ENCODE assay signal across 8 cellular contexts in genomic region chr15:40857601-40858351, GRCh38. TPM values are rescaled to one million over a fixed set of nuclear protein-coding genes. Genes with fewer than 3 reads are reported as not detected.
DNase-seq lines count a peak whose midpoint lies in the region; ATAC-seq and TF ChIP-seq lines count a peak whose summit lies in the region.

No MANE protein-coding gene starts in this region.

- H3K36me3 ChIP-seq in BE2C (no peaks in the 10 kb centered on the region), MM.1S (replicated peaks; ENCODE audit: insufficient read depth, low read length) (no peaks in the 10 kb centered on the region), SU-DHL-6 (ENCODE audit: low read length) (no peaks in the 10 kb centered on the region), psoas muscle (ENCODE audit: insufficient read depth in 1 of 2, low read depth in 1 of 2) (no peaks in the 10 kb centered on the region), aorta (ENCODE audit: control insufficient read depth in 1 of 2, insufficient read depth in 2 of 2, low read length in 1 of 2) (no peaks in the 10 kb centered on the region)

- H3K4me3 ChIP-seq in BE2C (ENCODE audit: low read depth, low read length) (no peak overlapping the region), MM.1S (ENCODE audit: low read length) (no peak overlapping the region), SU-DHL-6 (ENCODE audit: insufficient read depth, low read length, poor library complexity, severe bottlenecking) (no peak overlapping the region), psoas muscle (no peak overlapping the region), aorta (ENCODE audit: low read length in 2 of 2) (no peak overlapping the region)

- H3K9me2 ChIP-seq in MM.1S (replicated peaks; ENCODE audit: insufficient read depth, low read length) (no peaks in the 10 kb centered on the region), SU-DHL-6 (replicated peaks; ENCODE audit: insufficient read depth, low read length) (no peaks in the 10 kb centered on the region)

- H3K79me2 ChIP-seq in MM.1S (ENCODE audit: low read length) (no peaks in the 10 kb centered on the region), SU-DHL-6 (ENCODE audit: insufficient read depth, low read length) (no peaks in the 10 kb centered on the region)

- no peak overlapping the region for H3K4me3 Mint-ChIP-seq in activated naive CD8-positive, alpha-beta T cell treated with anti-CD3 and anti-CD28 coated beads, Interleukin-2, amount 10 ng/mL, durations not matched to agents 7 days and 5 days

- H3K27me3 ChIP-seq in BE2C (no peaks in the 10 kb centered on the region), MM.1S (replicated peaks; ENCODE audit: insufficient read depth, low read length) (no peaks in the 10 kb centered on the region), SU-DHL-6 (ENCODE audit: low read length) (no peaks in the 10 kb centered on the region), psoas muscle (ENCODE audit: insufficient read depth in 3 of 3, low read length in 2 of 3) (no peaks in the 10 kb centered on the region), aorta (ENCODE audit: control insufficient read depth in 1 of 2, insufficient read depth in 2 of 2, low read length in 1 of 2) (no peaks in the 10 kb centered on the region)

- H3K36me3 Mint-ChIP-seq in activated naive CD8-positive, alpha-beta T cell treated with anti-CD3 and anti-CD28 coated beads, Interleukin-2, amount 10 ng/mL, durations not matched to agents 7 days and 5 days: no peaks in the 10 kb centered on the region

- H3K4me1 Mint-ChIP-seq in activated naive CD8-positive, alpha-beta T cell treated with anti-CD3 and anti-CD28 coated beads, Interleukin-2, amount 10 ng/mL, durations not matched to agents 7 days and 5 days: peaks cover 15% of the 10 kb centered on the region

- no peak overlapping the region for H3K9ac ChIP-seq in MM.1S (ENCODE audit: low read length)
- no peak overlapping the region for H3K9ac ChIP-seq in SU-DHL-6 (ENCODE audit: low read length)

- intact Hi-C loops in Right ventricle myocardium superior (cut with DNase I) (loop anchor here (5.0 to 10.0 kb wide), 2 partner anchors 35 to 327 kb away; partner anchors contain the start of gene VPS18), psoas muscle (cut with DNase I) (loop anchor here (1.0 to 10.0 kb wide), 4 partner anchors 36 to 343 kb away; no protein-coding TSS in a partner anchor), aorta (cut with DNase I) (loop anchor here (2.0 to 10.0 kb wide), 2 partner anchors 35 to 327 kb away; no protein-coding TSS in a partner anchor)

- no peaks in the 10 kb centered on the region for H3F3A ChIP-seq in MM.1S (ENCODE audit: insufficient read depth, low read length)
- no peaks in the 10 kb centered on the region for H3F3A ChIP-seq in SU-DHL-6 (ENCODE audit: insufficient read depth)

- WGBS in psoas muscle, 3 donors: 15 to 26% (median 15%) methylated on average over 15 of the region's 15 CpGs
- 17 to 19% methylated on average over 15 of the region's 15 CpGs for WGBS in aorta, 2 donors

- TF ChIP-seq CTCF in BE2C (IDR thresholded peaks at IDR 0.05; ENCODE audit: low read depth, low read length) (peak; percentile 99), MM.1S (IDR thresholded peaks at IDR 0.05; ENCODE audit: low read length) (peak; percentile 97), SU-DHL-6 (IDR thresholded peaks at IDR 0.05; ENCODE audit: insufficient read depth, low read length, poor library complexity, severe bottlenecking) (peak; percentile 93), psoas muscle (IDR thresholded peaks at IDR 0.05) (peak; percentile 92)

- H4K20me1 ChIP-seq in MM.1S (ENCODE audit: insufficient read depth, low read length) (no peaks in the 10 kb centered on the region), SU-DHL-6 (ENCODE audit: low read depth, low read length) (no peaks in the 10 kb centered on the region)

- peak; percentile 66 for ATAC-seq in GM19455 (IDR thresholded peaks at IDR 0.05; ENCODE audit: unreplicated experiment)
- ATAC-seq in activated naive CD8-positive, alpha-beta T cell treated with anti-CD3 and anti-CD28 coated beads, Interleukin-2, amount 10 ng/mL, durations not matched to agents 7 days and 5 days (ENCODE audit: low read depth): peak; percentile 85
- peak; percentile 90 for ATAC-seq in Right ventricle myocardium superior (ENCODE audit: poor library complexity)
- peak; percentile 89 to 96 (median 93) for ATAC-seq in psoas muscle
- peak; percentile 84 for ATAC-seq in aorta (ENCODE audit: low FRiP score)

- no peak overlapping the region for H2AFZ ChIP-seq in MM.1S (ENCODE audit: low read length)
- peak overlapping the region; percentile 58 for H2AFZ ChIP-seq in SU-DHL-6 (ENCODE audit: low read depth, low read length, severe bottlenecking)

- peaks cover 9% of the 10 kb centered on the region for H3K27me3 Mint-ChIP-seq in activated naive CD8-positive, alpha-beta T cell treated with anti-CD3 and anti-CD28 coated beads, Interleukin-2, amount 10 ng/mL, durations not matched to agents 7 days and 5 days

- H3K27ac ChIP-seq in MM.1S (ENCODE audit: low read length) (no peak overlapping the region), SU-DHL-6 (ENCODE audit: low read depth, low read length) (no peak overlapping the region), psoas muscle (no peak overlapping the region), aorta (ENCODE audit: low read depth in 1 of 2, low read length in 2 of 2) (no peak overlapping the region)

- peak overlapping the region; percentile 30 for H3K27ac Mint-ChIP-seq in activated naive CD8-positive, alpha-beta T cell treated with anti-CD3 and anti-CD28 coated beads, Interleukin-2, amount 10 ng/mL, durations not matched to agents 7 days and 5 days

- DNase-seq in BE2C: peak; percentile 85
- DNase-seq in MM.1S: peak; percentile 70
- DNase-seq in activated naive CD8-positive, alpha-beta T cell treated with anti-CD3 and anti-CD28 coated beads, Interleukin-2, amount 10 ng/mL, durations not matched to agents 7 days and 5 days: peak; percentile 88
- DNase-seq in Right ventricle myocardium superior: peak; percentile 82
- peak; percentile 72 to 81 for DNase-seq in psoas muscle
- peak; percentile 80 to 91 for DNase-seq in aorta

- H3K4me1 ChIP-seq in BE2C (no peaks in the 10 kb centered on the region), MM.1S (ENCODE audit: low read length) (no peaks in the 10 kb centered on the region), psoas muscle (peaks cover 6% of the 10 kb centered on the region), aorta (ENCODE audit: control insufficient read depth in 1 of 2, insufficient read depth in 2 of 2, low read length in 2 of 2) (no peaks in the 10 kb centered on the region)

- no peaks in the 10 kb centered on the region for H3K9me3 Mint-ChIP-seq in activated naive CD8-positive, alpha-beta T cell treated with anti-CD3 and anti-CD28 coated beads, Interleukin-2, amount 10 ng/mL, durations not matched to agents 7 days and 5 days

- no peaks in the 10 kb centered on the region for H3K9me3 ChIP-seq in BE2C
- H3K9me3 ChIP-seq in MM.1S (replicated peaks; ENCODE audit: insufficient read depth, low read length): no peaks in the 10 kb centered on the region
- H3K9me3 ChIP-seq in SU-DHL-6 (ENCODE audit: insufficient read depth, low read length): no peaks in the 10 kb centered on the region
- no peaks in the 10 kb centered on the region for H3K9me3 ChIP-seq in psoas muscle
- H3K9me3 ChIP-seq in aorta (ENCODE audit: control insufficient read depth, low read length): no peaks in the 10 kb centered on the region

- POLR2A ChIA-PET in activated naive CD8-positive, alpha-beta T cell treated with anti-CD3 and anti-CD28 coated beads, Interleukin-2, amount 10 ng/mL, durations not matched to agents 7 days and 5 days (lab: Charles Lee): interaction anchor here (1.2 to 4.4 kb wide), 8 partner anchors 14 to 374 kb away, joined by 3 to 41 read pairs (median 6); partner anchors contain the start of genes CHP1, RAD51, RHOV and SPINT1

- H3K4me2 ChIP-seq in MM.1S (ENCODE audit: low read depth, low read length) (no peak overlapping the region), SU-DHL-6 (ENCODE audit: low read depth, low read length, poor library complexity, severe bottlenecking) (no peak overlapping the region)

RNA-seq across cellular contexts. Expression of gene SPINT1, which starts 13.9 kb away (rescaled TPM):
- 0.69 TPM for polyA plus RNA-seq in BE2C (2012; ENCODE audit: insufficient read depth, insufficient read length, low read depth)
- total RNA-seq in activated naive CD8-positive, alpha-beta T cell treated with anti-CD3 and anti-CD28 coated beads, Interleukin-2, amount 10 ng/mL, durations not matched to agents 7 days and 5 days: 1 to 10 TPM; 6.6 to 7.3 TPM
- total RNA-seq in Right ventricle myocardium superior (0.59 TPM), psoas muscle (under 1 TPM; 0.19 to 0.54 (median 0.24) TPM), aorta (1 to 10 TPM; 2.4 to 3.9 TPM)
- polyA plus RNA-seq in psoas muscle (under 1 TPM; 0.03 to 0.19 (median 0.17) TPM), aorta (10 to 100 TPM in 1 of 2 donors, 1 to 10 TPM in 1; 1.9 to 15.5 TPM)

RNA-seq across cellular contexts. Expression of gene RHOV, which starts 16.3 kb away (rescaled TPM):
- polyA plus RNA-seq in BE2C (2012; ENCODE audit: insufficient read depth, insufficient read length, low read depth): 0.34 TPM
- not detected for total RNA-seq in activated naive CD8-positive, alpha-beta T cell treated with anti-CD3 and anti-CD28 coated beads, Interleukin-2, amount 10 ng/mL, durations not matched to agents 7 days and 5 days
- total RNA-seq in Right ventricle myocardium superior (not detected), psoas muscle (not detected), aorta (under 1 TPM; 0.19 to 0.30 TPM)
- polyA plus RNA-seq in psoas muscle (under 1 TPM in 2 of 3 donors, not detected in 1; 0.10 to 0.23 TPM), aorta (under 1 TPM in 1 of 2 donors, not detected in 1; 0.15 TPM)

RNA-seq across cellular contexts. Expression of gene PPP1R14D, which starts 29.3 kb away (rescaled TPM):
- polyA plus RNA-seq in BE2C (2012; ENCODE audit: insufficient read depth, insufficient read length, low read depth): not detected
- total RNA-seq in activated naive CD8-positive, alpha-beta T cell treated with anti-CD3 and anti-CD28 coated beads, Interleukin-2, amount 10 ng/mL, durations not matched to agents 7 days and 5 days: not detected
- total RNA-seq in Right ventricle myocardium superior (not detected), psoas muscle (not detected), aorta (not detected)
- polyA plus RNA-seq in psoas muscle (not detected), aorta (10 to 100 TPM in 1 of 2 donors, not detected in 1; 22.3 TPM)

RNA-seq across cellular contexts. Expression of gene VPS18, which starts 36.5 kb away (rescaled TPM):
- polyA plus RNA-seq in BE2C (2012; ENCODE audit: insufficient read depth, insufficient read length, low read depth): 32.7 TPM
- total RNA-seq in activated naive CD8-positive, alpha-beta T cell treated with anti-CD3 and anti-CD28 coated beads, Interleukin-2, amount 10 ng/mL, durations not matched to agents 7 days and 5 days: 10 to 100 TPM; 20.1 to 21.2 TPM
- total RNA-seq in Right ventricle myocardium superior: 18.4 TPM
- total RNA-seq in psoas muscle: 10 to 100 TPM in 3 of 4 donors, 1 to 10 TPM in 1; 8.1 to 20.5 (median 16.3) TPM
- polyA plus RNA-seq in psoas muscle: 10 to 100 TPM in 2 of 3 donors, 1 to 10 TPM in 1; 8.4 to 16.9 (median 12.3) TPM
- total RNA-seq in aorta: 10 to 100 TPM; 18.6 to 22.5 TPM
- 10 to 100 TPM in 1 of 2 donors, 1 to 10 TPM in 1; 5.5 to 10.3 TPM for polyA plus RNA-seq in aorta

RNA-seq across cellular contexts. Expression of gene DNAJC17, which starts 50.5 kb away (rescaled TPM):
- polyA plus RNA-seq in BE2C (2012; ENCODE audit: insufficient read depth, insufficient read length, low read depth): 63.6 TPM
- total RNA-seq in activated naive CD8-positive, alpha-beta T cell treated with anti-CD3 and anti-CD28 coated beads, Interleukin-2, amount 10 ng/mL, durations not matched to agents 7 days and 5 days: 10 to 100 TPM; 45.6 to 47.2 TPM
- 16.1 TPM for total RNA-seq in Right ventricle myocardium superior
- 10 to 100 TPM in 3 of 4 donors, 1 to 10 TPM in 1; 8.9 to 18.5 (median 13.0) TPM for total RNA-seq in psoas muscle
- polyA plus RNA-seq in psoas muscle: 10 to 100 TPM; 16.6 to 32.4 (median 32.0) TPM
- total RNA-seq in aorta: 10 to 100 TPM; 29.4 to 34.7 TPM
- 10 to 100 TPM; 20.5 to 75.9 TPM for polyA plus RNA-seq in aorta
